ENCODE assay signal across 8 cellular contexts in the genomic region with DNA sequence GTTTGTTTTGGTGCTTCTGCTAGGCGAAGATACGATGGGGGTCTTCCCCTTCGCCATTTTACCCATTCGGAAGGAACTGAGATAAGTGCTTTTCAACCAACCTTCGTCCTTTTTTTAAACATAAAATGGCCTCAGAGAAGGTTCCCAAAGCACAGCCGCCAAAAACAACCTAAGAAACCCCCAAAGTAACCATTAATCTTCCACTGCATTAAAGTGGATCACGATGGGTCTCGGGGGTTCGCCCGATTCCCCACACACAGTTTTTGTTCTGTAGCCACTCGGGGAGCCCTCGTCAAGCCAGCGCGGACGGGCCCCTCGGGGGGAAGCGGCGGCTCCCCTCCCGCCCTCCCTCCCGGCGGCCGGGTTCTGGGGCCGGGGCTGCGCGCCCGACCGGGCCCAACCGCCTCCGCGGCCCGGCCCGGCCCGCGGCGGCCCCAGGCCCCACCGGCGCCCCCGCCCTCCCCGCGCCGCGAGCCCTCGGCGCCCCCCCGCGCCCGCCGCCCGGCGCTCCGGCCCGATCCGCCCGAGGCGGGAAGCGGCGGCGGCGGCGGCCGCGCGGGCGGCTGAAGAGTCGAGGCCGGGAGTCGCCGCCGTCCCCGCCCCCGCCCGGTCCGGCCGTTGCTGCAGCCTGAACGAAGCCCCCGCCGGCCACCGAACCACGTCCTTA. TPM values are rescaled to one million over a fixed set of nuclear protein-coding genes. Genes with fewer than 3 reads are reported as not detected.
DNase-seq lines count a peak whose midpoint lies in the region; ATAC-seq and TF ChIP-seq lines count a peak whose summit lies in the region.

No MANE protein-coding gene starts in this region.

- peak overlapping the region; percentile 84 for H3K4me2 ChIP-seq in skeletal muscle satellite cell (ENCODE audit: low read length)

- H3K27me3 Mint-ChIP-seq in T-helper 17 cell, result peaks cover 6% of the 10 kb centered on the region

- peaks cover 13% of the 10 kb centered on the region for H3K36me3 ChIP-seq in skeletal muscle satellite cell (ENCODE audit: insufficient read depth, low read length)

- H3K27me3 ChIP-seq in skeletal muscle satellite cell (ENCODE audit: control insufficient read depth, insufficient read depth, low read length), result no peaks in the 10 kb centered on the region

- ATAC-seq in HG03354 (IDR thresholded peaks at IDR 0.05; ENCODE audit: poor library complexity, severe bottlenecking, unreplicated experiment) (peak; percentile 12), T-helper 17 cell (peak; percentile 22), GM21717 (IDR thresholded peaks at IDR 0.05; ENCODE audit: unreplicated experiment) (no peak), GM19452 (IDR thresholded peaks at IDR 0.05; ENCODE audit: unreplicated experiment) (no peak)

- H3K4me3 ChIP-seq in astrocyte of the cerebellum (ENCODE audit: low read depth, low read length), result peak overlapping the region; percentile 85
- peak overlapping the region; percentile 95 for H3K4me3 ChIP-seq in iPS-11a (ENCODE audit: low read depth, low read length)
- H3K4me3 ChIP-seq in skeletal muscle satellite cell (ENCODE audit: low read length), result peak overlapping the region; percentile 85

- peak overlapping the region; percentile 100 for H3K27ac Mint-ChIP-seq in T-helper 17 cell

- peaks cover 22% of the 10 kb centered on the region for H3K4me1 Mint-ChIP-seq in T-helper 17 cell

- H3K9me3 ChIP-seq in T-helper 17 cell (ENCODE audit: control insufficient read depth, low read length, poor library complexity, severe bottlenecking), result no peaks in the 10 kb centered on the region
- H3K9me3 ChIP-seq in skeletal muscle satellite cell (replicated peaks; ENCODE audit: low read length), result no peaks in the 10 kb centered on the region

- in situ Hi-C loops in astrocyte of the cerebellum (cut with HindIII; ENCODE audit: low sequenced_read_pairs), result no loop called here

- TF ChIP-seq CTCF in astrocyte of the cerebellum (IDR thresholded peaks at IDR 0.05; ENCODE audit: low read depth, low read length, missing control alignments), result no peak

- H3K9ac ChIP-seq in skeletal muscle satellite cell (ENCODE audit: low read depth, low read length), result peak overlapping the region; percentile 100

- H3K36me3 Mint-ChIP-seq in T-helper 17 cell (ENCODE audit: low read depth), result peaks cover 5% of the 10 kb centered on the region

- H3K4me1 ChIP-seq in skeletal muscle satellite cell (ENCODE audit: control insufficient read depth, insufficient read depth, low read length), result peaks cover 21% of the 10 kb centered on the region

- H3K4me3 Mint-ChIP-seq in T-helper 17 cell, result peak overlapping the region; percentile 97

- DNase-seq in COLO668 (lab: John Stamatoyannopoulos, UW; ENCODE audit: unreplicated experiment), result peak; percentile 81
- DNase-seq in T-helper 17 cell, result peak; percentile 32 to 38 (median 35)
- no peak for DNase-seq in astrocyte of the cerebellum (ENCODE audit: low read depth)

RNA-seq across cellular contexts. Expression of gene GTF2A1, which starts 0.8 kb away (rescaled TPM):
- 10 to 100 TPM; 21.4 to 22.4 TPM for total RNA-seq in T-helper 17 cell
- total RNA-seq in skeletal muscle satellite cell (2012; rRNA removed), result 17.2 and 21.4 TPM in 2 replicates

Comparison
In these comparisons a context has a peak if more than half of its experiments do, and no peak if none do; other contexts are left out.
1. ATAC-seq: peak in HG03354 (single experiment) and T-helper 17 cell (single experiment); none in GM21717 (single experiment) and GM19452 (single experiment).
2. Peak in every context shown above with its lines, with median percentiles within 50 percentile points of each other: H3K4me3 ChIP-seq.